In the genomic region with DNA sequence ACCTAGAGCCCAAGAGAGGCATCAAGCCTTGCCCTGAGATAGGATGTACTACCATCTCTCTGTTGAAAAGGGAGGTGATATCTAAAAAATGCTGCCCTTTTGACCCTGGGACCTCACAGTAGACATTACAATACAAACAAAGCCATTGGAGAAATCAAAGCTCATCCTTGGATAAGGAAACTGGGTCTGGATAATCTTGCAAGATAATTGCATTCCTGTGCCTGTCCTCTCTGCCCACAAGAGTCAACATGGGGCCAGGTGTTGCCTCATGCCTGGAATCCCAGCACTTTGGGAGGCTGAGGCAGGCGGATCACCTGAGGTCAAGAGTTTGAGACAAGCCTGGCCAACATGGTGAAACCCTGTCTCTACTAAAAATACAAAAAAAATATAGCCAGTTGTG, we compare ENCODE assay signal across 1 cellular context.
TF ChIP-seq lines count a peak whose summit lies in the region.

No MANE protein-coding gene starts in this region.

TF ChIP-seq in HepG2, 621 proteins besides CTCF, POLR2A, EP300 and RAD21 (continued from another document and continues in another):
- TF ChIP-seq, protein P1, sequence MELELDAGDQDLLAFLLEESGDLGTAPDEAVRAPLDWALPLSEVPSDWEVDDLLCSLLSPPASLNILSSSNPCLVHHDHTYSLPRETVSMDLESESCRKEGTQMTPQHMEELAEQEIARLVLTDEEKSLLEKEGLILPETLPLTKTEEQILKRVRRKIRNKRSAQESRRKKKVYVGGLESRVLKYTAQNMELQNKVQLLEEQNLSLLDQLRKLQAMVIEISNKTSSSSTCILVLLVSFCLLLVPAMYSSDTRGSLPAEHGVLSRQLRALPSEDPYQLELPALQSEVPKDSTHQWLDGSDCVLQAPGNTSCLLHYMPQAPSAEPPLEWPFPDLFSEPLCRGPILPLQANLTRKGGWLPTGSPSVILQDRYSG (CRISPR knock-in tag; IDR thresholded peaks at IDR 0.05) = no peak
- no peak for TF ChIP-seq TGIF2 (CRISPR knock-in tag; IDR thresholded peaks at IDR 0.05)
- TF ChIP-seq TRIM24 (CRISPR knock-in tag; IDR thresholded peaks at IDR 0.05) = no peak
- TF ChIP-seq ZKSCAN8 (CRISPR knock-in tag; IDR thresholded peaks at IDR 0.05; ENCODE audit: borderline replicate concordance) = no peak
- TF ChIP-seq, protein P2, sequence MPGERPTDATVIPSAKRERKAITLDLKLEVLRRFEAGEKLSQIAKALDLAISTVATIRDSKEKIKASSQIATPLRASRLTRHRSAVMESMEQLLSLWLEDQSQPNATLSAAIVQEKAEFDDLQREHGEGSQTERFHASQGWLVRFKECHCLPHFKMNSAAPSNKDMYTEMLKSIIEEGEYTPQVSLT (CRISPR knock-in tag; IDR thresholded peaks at IDR 0.05; ENCODE audit: borderline replicate concordance, low read depth) = no peak
- no peak for TF ChIP-seq ZNF546 (CRISPR knock-in tag; conservative IDR thresholded peaks at IDR 0.05)
- peak; percentile 76; the same call in 1 of the 2 replicates for TF ChIP-seq MED13 (CRISPR knock-in tag; IDR thresholded peaks at IDR 0.05)
- no peak for TF ChIP-seq PRMT3 (CRISPR knock-in tag; IDR thresholded peaks at IDR 0.05; ENCODE audit: borderline replicate concordance, low read depth)
- no peak for TF ChIP-seq LCORL (IDR thresholded peaks at IDR 0.05)
- TF ChIP-seq LCORL (CRISPR knock-in tag; IDR thresholded peaks at IDR 0.05) = 0 out of 2 replicates have a peak, but pooled peaks have one; percentile 13
- no peak for TF ChIP-seq SP4 (CRISPR knock-in tag; IDR thresholded peaks at IDR 0.05)
- no peak for TF ChIP-seq NBN (conservative IDR thresholded peaks at IDR 0.05)
- no peak for TF ChIP-seq ZNF510 (CRISPR knock-in tag; IDR thresholded peaks at IDR 0.05; ENCODE audit: low read depth)
- no peak for TF ChIP-seq ZNF572 (CRISPR knock-in tag; IDR thresholded peaks at IDR 0.05)
- TF ChIP-seq, protein P3, sequence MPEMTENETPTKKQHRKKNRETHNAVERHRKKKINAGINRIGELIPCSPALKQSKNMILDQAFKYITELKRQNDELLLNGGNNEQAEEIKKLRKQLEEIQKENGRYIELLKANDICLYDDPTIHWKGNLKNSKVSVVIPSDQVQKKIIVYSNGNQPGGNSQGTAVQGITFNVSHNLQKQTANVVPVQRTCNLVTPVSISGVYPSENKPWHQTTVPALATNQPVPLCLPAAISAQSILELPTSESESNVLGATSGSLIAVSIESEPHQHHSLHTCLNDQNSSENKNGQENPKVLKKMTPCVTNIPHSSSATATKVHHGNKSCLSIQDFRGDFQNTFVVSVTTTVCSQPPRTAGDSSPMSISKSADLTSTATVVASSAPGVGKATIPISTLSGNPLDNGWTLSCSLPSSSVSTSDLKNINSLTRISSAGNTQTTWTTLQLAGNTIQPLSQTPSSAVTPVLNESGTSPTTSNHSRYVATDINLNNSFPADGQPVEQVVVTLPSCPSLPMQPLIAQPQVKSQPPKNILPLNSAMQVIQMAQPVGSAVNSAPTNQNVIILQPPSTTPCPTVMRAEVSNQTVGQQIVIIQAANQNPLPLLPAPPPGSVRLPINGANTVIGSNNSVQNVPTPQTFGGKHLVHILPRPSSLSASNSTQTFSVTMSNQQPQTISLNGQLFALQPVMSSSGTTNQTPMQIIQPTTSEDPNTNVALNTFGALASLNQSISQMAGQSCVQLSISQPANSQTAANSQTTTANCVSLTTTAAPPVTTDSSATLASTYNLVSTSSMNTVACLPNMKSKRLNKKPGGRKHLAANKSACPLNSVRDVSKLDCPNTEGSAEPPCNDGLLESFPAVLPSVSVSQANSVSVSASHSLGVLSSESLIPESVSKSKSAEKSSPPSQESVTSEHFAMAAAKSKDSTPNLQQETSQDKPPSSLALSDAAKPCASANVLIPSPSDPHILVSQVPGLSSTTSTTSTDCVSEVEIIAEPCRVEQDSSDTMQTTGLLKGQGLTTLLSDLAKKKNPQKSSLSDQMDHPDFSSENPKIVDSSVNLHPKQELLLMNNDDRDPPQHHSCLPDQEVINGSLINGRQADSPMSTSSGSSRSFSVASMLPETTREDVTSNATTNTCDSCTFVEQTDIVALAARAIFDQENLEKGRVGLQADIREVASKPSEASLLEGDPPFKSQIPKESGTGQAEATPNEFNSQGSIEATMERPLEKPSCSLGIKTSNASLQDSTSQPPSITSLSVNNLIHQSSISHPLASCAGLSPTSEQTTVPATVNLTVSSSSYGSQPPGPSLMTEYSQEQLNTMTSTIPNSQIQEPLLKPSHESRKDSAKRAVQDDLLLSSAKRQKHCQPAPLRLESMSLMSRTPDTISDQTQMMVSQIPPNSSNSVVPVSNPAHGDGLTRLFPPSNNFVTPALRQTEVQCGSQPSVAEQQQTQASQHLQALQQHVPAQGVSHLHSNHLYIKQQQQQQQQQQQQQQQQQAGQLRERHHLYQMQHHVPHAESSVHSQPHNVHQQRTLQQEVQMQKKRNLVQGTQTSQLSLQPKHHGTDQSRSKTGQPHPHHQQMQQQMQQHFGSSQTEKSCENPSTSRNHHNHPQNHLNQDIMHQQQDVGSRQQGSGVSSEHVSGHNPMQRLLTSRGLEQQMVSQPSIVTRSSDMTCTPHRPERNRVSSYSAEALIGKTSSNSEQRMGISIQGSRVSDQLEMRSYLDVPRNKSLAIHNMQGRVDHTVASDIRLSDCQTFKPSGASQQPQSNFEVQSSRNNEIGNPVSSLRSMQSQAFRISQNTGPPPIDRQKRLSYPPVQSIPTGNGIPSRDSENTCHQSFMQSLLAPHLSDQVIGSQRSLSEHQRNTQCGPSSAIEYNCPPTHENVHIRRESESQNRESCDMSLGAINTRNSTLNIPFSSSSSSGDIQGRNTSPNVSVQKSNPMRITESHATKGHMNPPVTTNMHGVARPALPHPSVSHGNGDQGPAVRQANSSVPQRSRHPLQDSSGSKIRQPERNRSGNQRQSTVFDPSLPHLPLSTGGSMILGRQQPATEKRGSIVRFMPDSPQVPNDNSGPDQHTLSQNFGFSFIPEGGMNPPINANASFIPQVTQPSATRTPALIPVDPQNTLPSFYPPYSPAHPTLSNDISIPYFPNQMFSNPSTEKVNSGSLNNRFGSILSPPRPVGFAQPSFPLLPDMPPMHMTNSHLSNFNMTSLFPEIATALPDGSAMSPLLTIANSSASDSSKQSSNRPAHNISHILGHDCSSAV (CRISPR knock-in tag; IDR thresholded peaks at IDR 0.05; ENCODE audit: borderline replicate concordance) = no peak
- no peak for TF ChIP-seq MIER3 (CRISPR knock-in tag; IDR thresholded peaks at IDR 0.05; ENCODE audit: borderline replicate concordance)
- no peak for TF ChIP-seq GTF2F1 (IDR thresholded peaks at IDR 0.05; ENCODE audit: low read length)
- TF ChIP-seq GPN1 (CRISPR knock-in tag; IDR thresholded peaks at IDR 0.05; ENCODE audit: borderline replicate concordance) = no peak
- TF ChIP-seq CBFB (CRISPR knock-in tag; IDR thresholded peaks at IDR 0.05) = peak; percentile 92
- TF ChIP-seq ZNF703 (CRISPR knock-in tag; IDR thresholded peaks at IDR 0.05; ENCODE audit: borderline replicate concordance) = no peak
- TF ChIP-seq ZNF367 (CRISPR knock-in tag; IDR thresholded peaks at IDR 0.05; ENCODE audit: borderline replicate concordance) = no peak
- no peak for TF ChIP-seq POLR2G (IDR thresholded peaks at IDR 0.05; ENCODE audit: low read depth, low read length)
- TF ChIP-seq, protein P4, sequence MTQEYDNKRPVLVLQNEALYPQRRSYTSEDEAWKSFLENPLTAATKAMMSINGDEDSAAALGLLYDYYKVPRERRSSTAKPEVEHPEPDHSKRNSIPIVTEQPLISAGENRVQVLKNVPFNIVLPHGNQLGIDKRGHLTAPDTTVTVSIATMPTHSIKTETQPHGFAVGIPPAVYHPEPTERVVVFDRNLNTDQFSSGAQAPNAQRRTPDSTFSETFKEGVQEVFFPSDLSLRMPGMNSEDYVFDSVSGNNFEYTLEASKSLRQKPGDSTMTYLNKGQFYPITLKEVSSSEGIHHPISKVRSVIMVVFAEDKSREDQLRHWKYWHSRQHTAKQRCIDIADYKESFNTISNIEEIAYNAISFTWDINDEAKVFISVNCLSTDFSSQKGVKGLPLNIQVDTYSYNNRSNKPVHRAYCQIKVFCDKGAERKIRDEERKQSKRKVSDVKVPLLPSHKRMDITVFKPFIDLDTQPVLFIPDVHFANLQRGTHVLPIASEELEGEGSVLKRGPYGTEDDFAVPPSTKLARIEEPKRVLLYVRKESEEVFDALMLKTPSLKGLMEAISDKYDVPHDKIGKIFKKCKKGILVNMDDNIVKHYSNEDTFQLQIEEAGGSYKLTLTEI (CRISPR knock-in tag; conservative IDR thresholded peaks at IDR 0.05) = no peak
- TF ChIP-seq, protein P5, sequence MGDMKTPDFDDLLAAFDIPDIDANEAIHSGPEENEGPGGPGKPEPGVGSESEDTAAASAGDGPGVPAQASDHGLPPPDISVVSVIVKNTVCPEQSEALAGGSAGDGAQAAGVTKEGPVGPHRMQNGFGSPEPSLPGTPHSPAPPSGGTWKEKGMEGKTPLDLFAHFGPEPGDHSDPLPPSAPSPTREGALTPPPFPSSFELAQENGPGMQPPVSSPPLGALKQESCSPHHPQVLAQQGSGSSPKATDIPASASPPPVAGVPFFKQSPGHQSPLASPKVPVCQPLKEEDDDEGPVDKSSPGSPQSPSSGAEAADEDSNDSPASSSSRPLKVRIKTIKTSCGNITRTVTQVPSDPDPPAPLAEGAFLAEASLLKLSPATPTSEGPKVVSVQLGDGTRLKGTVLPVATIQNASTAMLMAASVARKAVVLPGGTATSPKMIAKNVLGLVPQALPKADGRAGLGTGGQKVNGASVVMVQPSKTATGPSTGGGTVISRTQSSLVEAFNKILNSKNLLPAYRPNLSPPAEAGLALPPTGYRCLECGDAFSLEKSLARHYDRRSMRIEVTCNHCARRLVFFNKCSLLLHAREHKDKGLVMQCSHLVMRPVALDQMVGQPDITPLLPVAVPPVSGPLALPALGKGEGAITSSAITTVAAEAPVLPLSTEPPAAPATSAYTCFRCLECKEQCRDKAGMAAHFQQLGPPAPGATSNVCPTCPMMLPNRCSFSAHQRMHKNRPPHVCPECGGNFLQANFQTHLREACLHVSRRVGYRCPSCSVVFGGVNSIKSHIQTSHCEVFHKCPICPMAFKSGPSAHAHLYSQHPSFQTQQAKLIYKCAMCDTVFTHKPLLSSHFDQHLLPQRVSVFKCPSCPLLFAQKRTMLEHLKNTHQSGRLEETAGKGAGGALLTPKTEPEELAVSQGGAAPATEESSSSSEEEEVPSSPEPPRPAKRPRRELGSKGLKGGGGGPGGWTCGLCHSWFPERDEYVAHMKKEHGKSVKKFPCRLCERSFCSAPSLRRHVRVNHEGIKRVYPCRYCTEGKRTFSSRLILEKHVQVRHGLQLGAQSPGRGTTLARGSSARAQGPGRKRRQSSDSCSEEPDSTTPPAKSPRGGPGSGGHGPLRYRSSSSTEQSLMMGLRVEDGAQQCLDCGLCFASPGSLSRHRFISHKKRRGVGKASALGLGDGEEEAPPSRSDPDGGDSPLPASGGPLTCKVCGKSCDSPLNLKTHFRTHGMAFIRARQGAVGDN (CRISPR knock-in tag; IDR thresholded peaks at IDR 0.05) = no peak
- no peak for TF ChIP-seq XBP1 (CRISPR knock-in tag; IDR thresholded peaks at IDR 0.05)
- TF ChIP-seq ZNF83 (CRISPR knock-in tag; IDR thresholded peaks at IDR 0.05; ENCODE audit: borderline replicate concordance) = no peak
- no peak for TF ChIP-seq ATF1 (CRISPR knock-in tag; IDR thresholded peaks at IDR 0.05)
- TF ChIP-seq NR2F1 (CRISPR knock-in tag; IDR thresholded peaks at IDR 0.05) = peak in 1 of 2 experiments; percentile 66; a peak in 2 of 4 replicates
- TF ChIP-seq ISL2 (CRISPR knock-in tag; IDR thresholded peaks at IDR 0.05) = peak; percentile 85
- no peak for TF ChIP-seq ZNF24 (IDR thresholded peaks at IDR 0.05)
- TF ChIP-seq ZNF589 (CRISPR knock-in tag; conservative IDR thresholded peaks at IDR 0.05) = no peak
- TF ChIP-seq, protein P6, sequence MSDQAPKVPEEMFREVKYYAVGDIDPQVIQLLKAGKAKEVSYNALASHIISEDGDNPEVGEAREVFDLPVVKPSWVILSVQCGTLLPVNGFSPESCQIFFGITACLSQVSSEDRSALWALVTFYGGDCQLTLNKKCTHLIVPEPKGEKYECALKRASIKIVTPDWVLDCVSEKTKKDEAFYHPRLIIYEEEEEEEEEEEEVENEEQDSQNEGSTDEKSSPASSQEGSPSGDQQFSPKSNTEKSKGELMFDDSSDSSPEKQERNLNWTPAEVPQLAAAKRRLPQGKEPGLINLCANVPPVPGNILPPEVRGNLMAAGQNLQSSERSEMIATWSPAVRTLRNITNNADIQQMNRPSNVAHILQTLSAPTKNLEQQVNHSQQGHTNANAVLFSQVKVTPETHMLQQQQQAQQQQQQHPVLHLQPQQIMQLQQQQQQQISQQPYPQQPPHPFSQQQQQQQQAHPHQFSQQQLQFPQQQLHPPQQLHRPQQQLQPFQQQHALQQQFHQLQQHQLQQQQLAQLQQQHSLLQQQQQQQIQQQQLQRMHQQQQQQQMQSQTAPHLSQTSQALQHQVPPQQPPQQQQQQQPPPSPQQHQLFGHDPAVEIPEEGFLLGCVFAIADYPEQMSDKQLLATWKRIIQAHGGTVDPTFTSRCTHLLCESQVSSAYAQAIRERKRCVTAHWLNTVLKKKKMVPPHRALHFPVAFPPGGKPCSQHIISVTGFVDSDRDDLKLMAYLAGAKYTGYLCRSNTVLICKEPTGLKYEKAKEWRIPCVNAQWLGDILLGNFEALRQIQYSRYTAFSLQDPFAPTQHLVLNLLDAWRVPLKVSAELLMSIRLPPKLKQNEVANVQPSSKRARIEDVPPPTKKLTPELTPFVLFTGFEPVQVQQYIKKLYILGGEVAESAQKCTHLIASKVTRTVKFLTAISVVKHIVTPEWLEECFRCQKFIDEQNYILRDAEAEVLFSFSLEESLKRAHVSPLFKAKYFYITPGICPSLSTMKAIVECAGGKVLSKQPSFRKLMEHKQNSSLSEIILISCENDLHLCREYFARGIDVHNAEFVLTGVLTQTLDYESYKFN (CRISPR knock-in tag; conservative IDR thresholded peaks at IDR 0.05) = peak; percentile 25; the same call in 1 of the 2 replicates
- TF ChIP-seq, protein P7, sequence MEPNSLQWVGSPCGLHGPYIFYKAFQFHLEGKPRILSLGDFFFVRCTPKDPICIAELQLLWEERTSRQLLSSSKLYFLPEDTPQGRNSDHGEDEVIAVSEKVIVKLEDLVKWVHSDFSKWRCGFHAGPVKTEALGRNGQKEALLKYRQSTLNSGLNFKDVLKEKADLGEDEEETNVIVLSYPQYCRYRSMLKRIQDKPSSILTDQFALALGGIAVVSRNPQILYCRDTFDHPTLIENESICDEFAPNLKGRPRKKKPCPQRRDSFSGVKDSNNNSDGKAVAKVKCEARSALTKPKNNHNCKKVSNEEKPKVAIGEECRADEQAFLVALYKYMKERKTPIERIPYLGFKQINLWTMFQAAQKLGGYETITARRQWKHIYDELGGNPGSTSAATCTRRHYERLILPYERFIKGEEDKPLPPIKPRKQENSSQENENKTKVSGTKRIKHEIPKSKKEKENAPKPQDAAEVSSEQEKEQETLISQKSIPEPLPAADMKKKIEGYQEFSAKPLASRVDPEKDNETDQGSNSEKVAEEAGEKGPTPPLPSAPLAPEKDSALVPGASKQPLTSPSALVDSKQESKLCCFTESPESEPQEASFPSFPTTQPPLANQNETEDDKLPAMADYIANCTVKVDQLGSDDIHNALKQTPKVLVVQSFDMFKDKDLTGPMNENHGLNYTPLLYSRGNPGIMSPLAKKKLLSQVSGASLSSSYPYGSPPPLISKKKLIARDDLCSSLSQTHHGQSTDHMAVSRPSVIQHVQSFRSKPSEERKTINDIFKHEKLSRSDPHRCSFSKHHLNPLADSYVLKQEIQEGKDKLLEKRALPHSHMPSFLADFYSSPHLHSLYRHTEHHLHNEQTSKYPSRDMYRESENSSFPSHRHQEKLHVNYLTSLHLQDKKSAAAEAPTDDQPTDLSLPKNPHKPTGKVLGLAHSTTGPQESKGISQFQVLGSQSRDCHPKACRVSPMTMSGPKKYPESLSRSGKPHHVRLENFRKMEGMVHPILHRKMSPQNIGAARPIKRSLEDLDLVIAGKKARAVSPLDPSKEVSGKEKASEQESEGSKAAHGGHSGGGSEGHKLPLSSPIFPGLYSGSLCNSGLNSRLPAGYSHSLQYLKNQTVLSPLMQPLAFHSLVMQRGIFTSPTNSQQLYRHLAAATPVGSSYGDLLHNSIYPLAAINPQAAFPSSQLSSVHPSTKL (CRISPR knock-in tag; IDR thresholded peaks at IDR 0.05) = peak; percentile 56; the same call in 1 of the 2 replicates
